35 cellular contexts compared by ENCODE assay signal in genomic region chr13:70502944-70503343, GRCh38.
"Had no signal": no experiment of that assay in that cellular context is flagged by ENCODE, and none has a peak within 500 bp of the region (broad histone marks: within the 10 kb centered on the region; RNA-seq: fewer than 3 reads in every experiment).

No MANE protein-coding gene starts in this region.

- H3K4me1 ChIP-seq: esophagus squamous epithelium, gastroesophageal sphincter, heart right ventricle had no signal

- H3K9me3 Mint-ChIP-seq: dendritic cell treated with granulocyte-macrophage colony-stimulating factor and Interleukin-4, amounts not matched to agents 40 ng/mL and 50 ng/mL, for 4 days had no signal

- H3K27me3 ChIP-seq: brain microvascular endothelial cell, dorsolateral prefrontal cortex, esophagus squamous epithelium, gastroesophageal sphincter, heart right ventricle had no signal

- H3K9me3 ChIP-seq: esophagus squamous epithelium, gastroesophageal sphincter had no signal

- H3K36me3 ChIP-seq: brain microvascular endothelial cell, esophagus squamous epithelium, gastroesophageal sphincter, heart right ventricle had no signal

- H3K4me1 Mint-ChIP-seq: activated CD4-positive, alpha-beta memory T cell treated with anti-CD3 and anti-CD28 coated beads, Interleukin-2, amount 10 ng/mL, durations not matched to agents 7 days and 5 days; activated CD4-positive, alpha-beta T cell treated with anti-CD3 and anti-CD28 coated beads, Interleukin-2, amount 10 ng/mL, durations not matched to agents 7 days and 5 days; activated T-helper 17 cell treated with anti-CD3 and anti-CD28 coated beads, Interleukin-2, amount 50 U/mL, for 72 hours; central memory CD8-positive, alpha-beta T cell; T-cell had no signal

- H3K4me3 Mint-ChIP-seq: activated CD4-positive, alpha-beta memory T cell treated with anti-CD3 and anti-CD28 coated beads, Interleukin-2, amount 10 ng/mL, durations not matched to agents 7 days and 5 days; activated CD4-positive, alpha-beta T cell treated with anti-CD3 and anti-CD28 coated beads, Interleukin-2, amount 10 ng/mL, durations not matched to agents 7 days and 5 days; activated naive CD8-positive, alpha-beta T cell; activated T-cell treated with anti-CD3 and anti-CD28 coated beads, Interleukin-2, amount 50 U/mL, for 24 hours; activated T-cell treated with anti-CD3 and anti-CD28 coated beads, Interleukin-2, amount 50 U/mL, for 72 hours; activated T-helper 17 cell treated with anti-CD3 and anti-CD28 coated beads, Interleukin-2, amount 50 U/mL, for 72 hours; central memory CD8-positive, alpha-beta T cell; dendritic cell treated with granulocyte-macrophage colony-stimulating factor and Interleukin-4, amounts not matched to agents 40 ng/mL and 50 ng/mL, for 4 days; T-cell; T-helper 1 cell treated with Interleukin-12 subunit alpha and Interleukin-12 subunit beta and Interleukin-4 antibody, amounts not matched to agents 30 μg/mL and 1 μg/mL, for 36 hours had no signal

- H3K27me3 Mint-ChIP-seq: activated CD4-positive, alpha-beta memory T cell treated with anti-CD3 and anti-CD28 coated beads, Interleukin-2, amount 10 ng/mL, durations not matched to agents 7 days and 5 days; activated CD4-positive, alpha-beta T cell treated with anti-CD3 and anti-CD28 coated beads, Interleukin-2, amount 10 ng/mL, durations not matched to agents 7 days and 5 days; activated naive CD8-positive, alpha-beta T cell; activated T-cell treated with anti-CD3 and anti-CD28 coated beads, Interleukin-2, amount 50 U/mL, for 24 hours; activated T-helper 17 cell treated with anti-CD3 and anti-CD28 coated beads, Interleukin-2, amount 50 U/mL, for 72 hours; central memory CD8-positive, alpha-beta T cell; dendritic cell treated with granulocyte-macrophage colony-stimulating factor and Interleukin-4, amounts not matched to agents 40 ng/mL and 50 ng/mL, for 4 days; T-cell had no signal

- FAIRE-seq: astrocyte, bronchial epithelial cell, endometrium, endothelial cell of umbilical vein had no signal

- H3K36me3 Mint-ChIP-seq: activated naive CD8-positive, alpha-beta T cell; T-cell had no signal

- DNase-seq: activated CD4-positive, alpha-beta memory T cell treated with anti-CD3 and anti-CD28 coated beads, Interleukin-2, amount 10 ng/mL, durations not matched to agents 7 days and 5 days; activated CD4-positive, alpha-beta T cell treated with anti-CD3 and anti-CD28 coated beads for 1 hour; activated CD4-positive, alpha-beta T cell treated with anti-CD3 and anti-CD28 coated beads for 4 hours; activated CD4-positive, alpha-beta T cell treated with anti-CD3 and anti-CD28 coated beads, Interleukin-2, amount 10 ng/mL, durations not matched to agents 7 days and 5 days; activated CD4-positive, alpha-beta T cell treated with anti-CD3 and anti-CD28 coated beads, Interleukin-2, amount 50 U/mL, for 4 hours; activated CD8-positive, alpha-beta memory T cell treated with anti-CD3 and anti-CD28 coated beads, Interleukin-2, amount 50 U/mL, for 48 hours; activated effector memory CD4-positive, alpha-beta T cell treated with Interleukin-2 at 50 U/mL for 16 hours; activated gamma-delta T cell treated with Interleukin-2 at 50 U/mL for 16 hours; activated naive CD4-positive, alpha-beta T cell treated with anti-CD3 and anti-CD28 coated beads, Interleukin-2, amount 50 U/mL, for 16 hours; activated naive CD4-positive, alpha-beta T cell treated with Interleukin-2 at 50 U/mL for 16 hours; activated T-cell treated with anti-CD3 and anti-CD28 coated beads for 4 hours; activated T-cell treated with anti-CD3 and anti-CD28 coated beads, Interleukin-2, amount 50 U/mL, for 24 hours; activated T-cell treated with anti-CD3 and anti-CD28 coated beads, Interleukin-2, amount 50 U/mL, for 72 hours; amniotic stem cell; anterior cingulate cortex; brain microvascular endothelial cell; dorsolateral prefrontal cortex; effector memory CD4-positive, alpha-beta T cell; esophagus squamous epithelium; foreskin melanocyte; heart right ventricle; T-cell; T1000 had no signal

- H3K27ac ChIP-seq: brain microvascular endothelial cell, coronary artery, dorsolateral prefrontal cortex, epithelial cell of prostate, esophagus squamous epithelium, gastroesophageal sphincter, heart right ventricle had no signal

- ATAC-seq: activated T-cell treated with anti-CD3 and anti-CD28 coated beads, Interleukin-2, amount 50 U/mL, for 72 hours; activated T-helper 17 cell treated with anti-CD3 and anti-CD28 coated beads, Interleukin-2, amount 50 U/mL, for 72 hours; gastroesophageal sphincter; heart right ventricle; T-cell had no signal

- H3K4me3 ChIP-seq: coronary artery, dorsolateral prefrontal cortex, esophagus squamous epithelium, gastroesophageal sphincter, heart right ventricle had no signal

- H3K27ac Mint-ChIP-seq: activated CD4-positive, alpha-beta memory T cell treated with anti-CD3 and anti-CD28 coated beads, Interleukin-2, amount 10 ng/mL, durations not matched to agents 7 days and 5 days; activated CD4-positive, alpha-beta T cell treated with anti-CD3 and anti-CD28 coated beads, Interleukin-2, amount 10 ng/mL, durations not matched to agents 7 days and 5 days; activated naive CD8-positive, alpha-beta T cell; activated T-cell treated with anti-CD3 and anti-CD28 coated beads, Interleukin-2, amount 50 U/mL, for 24 hours; activated T-cell treated with anti-CD3 and anti-CD28 coated beads, Interleukin-2, amount 50 U/mL, for 72 hours; activated T-helper 17 cell treated with anti-CD3 and anti-CD28 coated beads, Interleukin-2, amount 50 U/mL, for 72 hours; dendritic cell treated with granulocyte-macrophage colony-stimulating factor and Interleukin-4, amounts not matched to agents 40 ng/mL and 50 ng/mL, for 4 days; T-cell; T-helper 1 cell treated with Interleukin-12 subunit alpha and Interleukin-12 subunit beta and Interleukin-4 antibody, amounts not matched to agents 30 μg/mL and 1 μg/mL, for 36 hours had no signal
